16 cellular contexts compared by ENCODE assay signal in genomic region chr15:57477736-57478522, GRCh38.
DNase-seq lines count a peak whose midpoint lies in the region; ATAC-seq, FAIRE-seq and TF ChIP-seq lines count a peak whose summit lies in the region.
"Had no signal": no experiment of that assay in that cellular context is flagged by ENCODE, and none has a peak within 500 bp of the region (broad histone marks: within the 10 kb centered on the region; RNA-seq: fewer than 3 reads in every experiment).

No MANE protein-coding gene starts in this region.

- H3K4me3 Mint-ChIP-seq in nephron, result peak overlapping the region in 1 of 3 experiments; percentile 14
- H3K4me3 Mint-ChIP-seq in stimulated activated effector memory CD8-positive, alpha-beta T cell treated with anti-CD3 and anti-CD28 coated beads, Interleukin-12 subunit alpha, Interleukin-12 subunit beta, amount 100 ng/mL, for 72 hours, result no peak overlapping the region
- H3K4me3 Mint-ChIP-seq: HFFc6; natural killer cell treated with Interleukin-12 subunit alpha and Interleukin-12 subunit beta and Interleukin-15 and Interleukin-18, amount 100 ng/mL, for 72 hours; stimulated activated naive CD8-positive, alpha-beta T cell treated with anti-CD3 and anti-CD28 coated beads, Interleukin-15, Interleukin-2, amounts not matched to agents 100 ng/mL and 50 ng/mL, for 24 hours had no signal

- no peaks in the 10 kb centered on the region for H3K27me3 Mint-ChIP-seq in nephron (ENCODE audit: low read depth)

- FAIRE-seq in GM18507 (lab: Jason Lieb, UNC), result peak; percentile 87
- FAIRE-seq in H54 (lab: Jason Lieb, UNC), result no peak
- FAIRE-seq in frontal cortex (lab: Jason Lieb, UNC), result no peak

- no peak for TF ChIP-seq POLR2A in H54 (IDR thresholded peaks at IDR 0.05; ENCODE audit: low read depth, low read length)

- H3K36me3 Mint-ChIP-seq in nephron (ENCODE audit: low read depth), result peaks cover 13% of the 10 kb centered on the region
- no peaks in the 10 kb centered on the region for H3K36me3 Mint-ChIP-seq in stimulated activated effector memory CD8-positive, alpha-beta T cell treated with anti-CD3 and anti-CD28 coated beads, Interleukin-12 subunit alpha, Interleukin-12 subunit beta, amount 100 ng/mL, for 72 hours
- H3K36me3 Mint-ChIP-seq: IgD-negative memory B cell; natural killer cell treated with Interleukin-12 subunit alpha and Interleukin-12 subunit beta and Interleukin-15 and Interleukin-18, amount 100 ng/mL, for 72 hours had no signal

- no peaks in the 10 kb centered on the region for H3K9me3 ChIP-seq in duodenal mucosa (ENCODE audit: control insufficient read depth in 1 of 2, low read length in 2 of 2)
- H3K9me3 ChIP-seq: BE2C had no signal

- no peak for TF ChIP-seq CTCF in nephron (IDR thresholded peaks at IDR 0.05; ENCODE audit: unreplicated experiment in 3 of 3)

- H3K4me1 ChIP-seq in duodenal mucosa (ENCODE audit: control insufficient read depth in 1 of 2, insufficient read depth in 2 of 2, low read length in 2 of 2), result peaks cover 11 to 17% of the 10 kb centered on the region in 2 donors
- H3K4me1 ChIP-seq: BE2C had no signal

- peak overlapping the region; percentile 34 for H3K27ac ChIP-seq in duodenal mucosa (ENCODE audit: low read depth, low read length)

- no peaks in the 10 kb centered on the region for H3K36me3 ChIP-seq in duodenal mucosa (ENCODE audit: control insufficient read depth in 1 of 2, insufficient read depth in 2 of 2, low read length in 2 of 2)
- H3K36me3 ChIP-seq: BE2C had no signal

- H3K4me3 ChIP-seq in duodenal mucosa (ENCODE audit: low read depth in 1 of 2, low read length in 2 of 2), result no peak overlapping the region

- H3K4me1 Mint-ChIP-seq in nephron, result peaks cover 38% of the 10 kb centered on the region
- no peaks in the 10 kb centered on the region for H3K4me1 Mint-ChIP-seq in stimulated activated effector memory CD8-positive, alpha-beta T cell treated with anti-CD3 and anti-CD28 coated beads, Interleukin-12 subunit alpha, Interleukin-12 subunit beta, amount 100 ng/mL, for 72 hours
- H3K4me1 Mint-ChIP-seq: IgD-negative memory B cell had no signal

- peak; percentile 63 for ATAC-seq in HG02678 (IDR thresholded peaks at IDR 0.05; ENCODE audit: unreplicated experiment)
- no peak for ATAC-seq in stimulated activated effector memory CD8-positive, alpha-beta T cell treated with anti-CD3 and anti-CD28 coated beads, Interleukin-12 subunit alpha, Interleukin-12 subunit beta, amount 100 ng/mL, for 72 hours
- no peak for ATAC-seq in GM19328 (IDR thresholded peaks at IDR 0.05; ENCODE audit: unreplicated experiment)
- ATAC-seq: activated CD4-positive, CD25-positive, alpha-beta regulatory T cell treated with anti-CD3 and anti-CD28 coated beads, Interleukin-2, amount 50 U/mL, for 24 hours had no signal

- DNase-seq in GM18507 (ENCODE audit: extremely low spot score, insufficient read length, low read depth), result peak; percentile 35
- no peak for DNase-seq in H54 (ENCODE audit: insufficient read length, low spot score)
- DNase-seq in frontal cortex (ENCODE audit: low spot score in 2 of 2), result no peak
- DNase-seq in stimulated activated effector memory CD8-positive, alpha-beta T cell treated with anti-CD3 and anti-CD28 coated beads, Interleukin-12 subunit alpha, Interleukin-12 subunit beta, amount 100 ng/mL, for 72 hours (ENCODE audit: low spot score in 2 of 2), result no peak
- DNase-seq: activated gamma-delta T cell, BE2C, HFFc6, NCI-H2227 treated with DMSO at 0.1 percent for 48 hours had no signal

- peak overlapping the region; percentile 87 to 96 (median 89) for H3K27ac Mint-ChIP-seq in nephron
- H3K27ac Mint-ChIP-seq in stimulated activated effector memory CD8-positive, alpha-beta T cell treated with anti-CD3 and anti-CD28 coated beads, Interleukin-12 subunit alpha, Interleukin-12 subunit beta, amount 100 ng/mL, for 72 hours, result no peak overlapping the region
- H3K27ac Mint-ChIP-seq: IgD-negative memory B cell; natural killer cell treated with Interleukin-12 subunit alpha and Interleukin-12 subunit beta and Interleukin-15 and Interleukin-18, amount 100 ng/mL, for 72 hours; stimulated activated naive CD8-positive, alpha-beta T cell treated with anti-CD3 and anti-CD28 coated beads, Interleukin-15, Interleukin-2, amounts not matched to agents 100 ng/mL and 50 ng/mL, for 24 hours had no signal

- no peaks in the 10 kb centered on the region for H3K27me3 ChIP-seq in duodenal mucosa (ENCODE audit: control insufficient read depth in 1 of 2, insufficient read depth in 2 of 2, low read length in 2 of 2)
- H3K27me3 ChIP-seq: BE2C had no signal

- peaks cover 4% of the 10 kb centered on the region for H3K9me3 Mint-ChIP-seq in nephron
- H3K9me3 Mint-ChIP-seq in stimulated activated effector memory CD8-positive, alpha-beta T cell treated with anti-CD3 and anti-CD28 coated beads, Interleukin-12 subunit alpha, Interleukin-12 subunit beta, amount 100 ng/mL, for 72 hours, result no peaks in the 10 kb centered on the region
- H3K9me3 Mint-ChIP-seq: HFFc6; IgD-negative memory B cell; natural killer cell treated with Interleukin-12 subunit alpha and Interleukin-12 subunit beta and Interleukin-15 and Interleukin-18, amount 100 ng/mL, for 72 hours; stimulated activated naive CD8-positive, alpha-beta T cell treated with anti-CD3 and anti-CD28 coated beads, Interleukin-15, Interleukin-2, amounts not matched to agents 100 ng/mL and 50 ng/mL, for 24 hours had no signal

- no peak overlapping the region for H3K9ac ChIP-seq in duodenal mucosa (ENCODE audit: low read depth in 1 of 2, low read length in 2 of 2)
